In genomic region chr14:33954016-33954598, GRCh38 we compare ENCODE assay signal across 11 cellular contexts.
"Had no signal": no experiment of that assay in that cellular context is flagged by ENCODE, and none has a peak within 500 bp of the region (broad histone marks: within the 10 kb centered on the region; RNA-seq: fewer than 3 reads in every experiment).

No MANE protein-coding gene starts in this region.

- H3K4me3 ChIP-seq: left lung had no signal

- H3K9me3 ChIP-seq: left lung had no signal

- DNase-seq: activated CD4-positive, CD25-positive, alpha-beta regulatory T cell treated with anti-CD3 and anti-CD28 coated beads, Interleukin-2, amount 50 U/mL, for 72 hours; activated naive CD4-positive, alpha-beta T cell treated with anti-CD3 and anti-CD28 coated beads for 36 hours; activated naive CD8-positive, alpha-beta T cell treated with anti-CD3 and anti-CD28 coated beads, Interleukin-2, amount 50 U/mL, for 24 hours; left lung; stimulated activated CD4-positive, alpha-beta T cell treated with anti-CD3 and anti-CD28 coated beads, Interleukin-4, amount 100 ng/mL, for 24 hours; stimulated activated naive CD4-positive, alpha-beta T cell; T-helper 1 cell had no signal

- H3K36me3 ChIP-seq: left lung had no signal

- FAIRE-seq: astrocyte, colon, endometrium, islet of Langerhans had no signal

- H3K27ac ChIP-seq: left lung had no signal
